Comparison of ENCODE assay signal across 9 cellular contexts in the genomic region with DNA sequence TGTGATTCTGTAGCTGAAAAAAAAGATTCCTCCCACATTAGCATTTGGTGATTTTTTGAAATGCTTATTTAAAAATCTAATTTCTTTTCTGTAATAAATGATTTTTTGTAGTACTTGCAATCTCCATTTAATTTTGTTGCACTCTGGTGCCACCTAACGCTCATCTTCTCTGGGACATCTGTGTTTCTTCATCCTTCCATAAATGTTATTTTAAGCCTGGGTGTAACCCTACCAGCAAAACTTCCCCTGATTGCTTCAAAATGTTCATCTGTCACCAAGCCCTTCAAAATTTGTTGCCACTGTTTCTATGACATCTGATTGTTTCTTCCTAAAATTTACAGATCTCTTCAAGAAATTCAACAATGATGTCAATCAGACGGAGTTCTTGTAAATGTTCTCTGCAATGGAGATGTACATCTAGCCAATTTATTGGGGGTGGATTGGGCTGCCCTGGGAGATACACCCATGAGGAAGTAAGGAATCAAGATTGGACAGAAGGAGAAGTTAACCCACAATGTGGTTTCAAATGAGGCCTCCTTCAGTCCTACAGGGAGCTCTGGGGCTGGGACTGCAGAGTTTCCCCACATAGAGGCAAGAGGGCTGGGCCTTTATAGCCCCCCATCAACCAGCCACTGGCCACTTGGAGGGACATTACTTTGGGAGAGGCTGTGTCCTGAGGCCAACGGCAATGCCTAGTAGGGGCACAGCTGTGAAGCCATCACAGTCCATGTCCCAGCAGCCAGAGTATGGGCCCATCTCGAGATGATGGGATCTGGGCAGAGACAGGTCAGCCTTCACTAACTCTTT. TPM values are rescaled to one million over a fixed set of nuclear protein-coding genes. Genes with fewer than 3 reads are reported as not detected.
DNase-seq lines count a peak whose midpoint lies in the region; ATAC-seq and TF ChIP-seq lines count a peak whose summit lies in the region.
"Had no signal": no experiment of that assay in that cellular context is flagged by ENCODE, and none has a peak within 500 bp of the region (broad histone marks: within the 10 kb centered on the region; RNA-seq: fewer than 3 reads in every experiment).

No MANE protein-coding gene starts in this region.

- H3K9me3 ChIP-seq in mammary epithelial cell (replicated peaks; ENCODE audit: insufficient read depth, low read length) (no peaks in the 10 kb centered on the region), esophagus muscularis mucosa (no peaks in the 10 kb centered on the region)
- H3K9me3 ChIP-seq in naive thymus-derived CD4-positive, alpha-beta T cell (ENCODE audit: control insufficient read depth in 2 of 3, low read length in 3 of 3) = no peaks in the 10 kb centered on the region
- H3K9me3 ChIP-seq: BLaER1 treated with 17β-estradiol and CSF1 and Interleukin-3, amounts not matched to agents 10 nM and 100 nM had no signal

- no peaks in the 10 kb centered on the region for H3K79me2 ChIP-seq in mammary epithelial cell (ENCODE audit: insufficient read depth, low read length)

- ATAC-seq in naive thymus-derived CD4-positive, alpha-beta T cell = peak; percentile 83
- no peak for ATAC-seq in GM18861 (IDR thresholded peaks at IDR 0.05; ENCODE audit: unreplicated experiment)

- WGBS in mammary epithelial cell (ENCODE audit: low coverage, missing lambda C conversion rate) = 79% methylated on average over 4 of the region's 4 CpGs
- 43% methylated on average over 4 of the region's 4 CpGs for WGBS in esophagus muscularis mucosa

- BruUV-seq in mammary epithelial cell (replicated peaks; lab: Mats Ljungman, UMichigan) = no TSS peak

- DNase-seq in NCI-H2029 treated with DMSO at 0.1 percent for 48 hours (lab: John Stamatoyannopoulos, UW) = peak; percentile 5
- DNase-seq in NCI-H2029 (lab: John Stamatoyannopoulos, UW) = no peak
- peak; percentile 10 for DNase-seq in NCI-H146 treated with DMSO at 0.1 percent for 48 hours (lab: John Stamatoyannopoulos, UW; ENCODE audit: unreplicated experiment)
- peak; percentile 9 for DNase-seq in mammary epithelial cell
- peak in 1 of 9 donors; percentile 5 for DNase-seq in naive thymus-derived CD4-positive, alpha-beta T cell
- no peak for DNase-seq in mucosa of gallbladder (ENCODE audit: low spot score)
- no peak for DNase-seq in esophagus muscularis mucosa (ENCODE audit: extremely low spot score)

- H3K9me3 Mint-ChIP-seq in naive thymus-derived CD4-positive, alpha-beta T cell = no peaks in the 10 kb centered on the region

- TF ChIP-seq EP300 in esophagus muscularis mucosa (IDR thresholded peaks at IDR 0.05) = no peak

- no peak overlapping the region for H2AFZ ChIP-seq in mammary epithelial cell (ENCODE audit: low read depth, low read length)

- POLR2A ChIA-PET in naive thymus-derived CD4-positive, alpha-beta T cell (lab: Charles Lee) = no interaction called here

- H3K4me3 Mint-ChIP-seq in naive thymus-derived CD4-positive, alpha-beta T cell = no peak overlapping the region

- no peaks in the 10 kb centered on the region for H3K36me3 Mint-ChIP-seq in naive thymus-derived CD4-positive, alpha-beta T cell

- peaks cover 0 to 10% (median 0%) of the 10 kb centered on the region in 5 donors for H3K27me3 Mint-ChIP-seq in naive thymus-derived CD4-positive, alpha-beta T cell

- H3K36me3 ChIP-seq in mammary epithelial cell (ENCODE audit: insufficient read depth, low read length) (no peaks in the 10 kb centered on the region), esophagus muscularis mucosa (no peaks in the 10 kb centered on the region)
- no peaks in the 10 kb centered on the region for H3K36me3 ChIP-seq in naive thymus-derived CD4-positive, alpha-beta T cell (ENCODE audit: control insufficient read depth in 2 of 3, insufficient read depth in 3 of 3, low read length in 3 of 3)
- H3K36me3 ChIP-seq: BLaER1 treated with 17β-estradiol and CSF1 and Interleukin-3, amounts not matched to agents 10 nM and 100 nM had no signal

- dilution Hi-C loops in mammary epithelial cell (cut with HindIII; ENCODE audit: low sequenced_read_pairs) = no loop called here

- CTCF ChIA-PET in mammary epithelial cell (lab: Charles Lee; ENCODE audit: low non-redundant PET) = no interaction called here
- CTCF ChIA-PET in naive thymus-derived CD4-positive, alpha-beta T cell (lab: Charles Lee) = no interaction called here

- H3K4me2 ChIP-seq in mammary epithelial cell (ENCODE audit: insufficient read depth, low read depth, low read length) = no peak overlapping the region

- H3K9ac ChIP-seq in mammary epithelial cell (ENCODE audit: insufficient read depth, low read length) = no peak overlapping the region

- H3K4me3 ChIP-seq in mammary epithelial cell (replicated peaks in 1 of 3; ENCODE audit: insufficient read depth in 1 of 3, low read depth in 2 of 3, low read length in 3 of 3) = no peak overlapping the region
- no peak overlapping the region for H3K4me3 ChIP-seq in naive thymus-derived CD4-positive, alpha-beta T cell (ENCODE audit: low read length)
- no peak overlapping the region for H3K4me3 ChIP-seq in esophagus muscularis mucosa
- H3K4me3 ChIP-seq: BLaER1 treated with 17β-estradiol and CSF1 and Interleukin-3, amounts not matched to agents 10 nM and 100 nM had no signal

- no peaks in the 10 kb centered on the region for H3K4me1 Mint-ChIP-seq in naive thymus-derived CD4-positive, alpha-beta T cell

- intact Hi-C loops in mammary epithelial cell (cut with micrococcal nuclease) = loop anchor here (1.0 kb wide), 1 partner anchor 293 kb away; no protein-coding TSS in a partner anchor
- intact Hi-C loops in naive thymus-derived CD4-positive, alpha-beta T cell (cut with micrococcal nuclease) = loop anchor here (1.0 kb wide), 1 partner anchor 293 kb away; no protein-coding TSS in a partner anchor
- intact Hi-C loops in esophagus muscularis mucosa (cut with DNase I) = loop anchor here (10.0 kb wide), 1 partner anchor 297 kb away; no protein-coding TSS in a partner anchor

- H3K27ac Mint-ChIP-seq in naive thymus-derived CD4-positive, alpha-beta T cell = no peak overlapping the region

- TF ChIP-seq CTCF in mammary epithelial cell (conservative IDR thresholded peaks at IDR 0.05 in 1 of 2, IDR thresholded peaks at IDR 0.05 in 1 of 2; ENCODE audit: extremely low read depth in 1 of 2, insufficient read depth in 1 of 2, low read depth in 1 of 2, low read length in 2 of 2) (peak; percentile 33 to 52), esophagus muscularis mucosa (IDR thresholded peaks at IDR 0.05) (peak in 1 of 3 experiments; percentile 25)

- in situ Hi-C loops in mammary epithelial cell (cut with MboI; ENCODE audit: low sequenced_read_pairs in 2 of 2) = no loop called here

- H3K27ac ChIP-seq in mammary epithelial cell (ENCODE audit: insufficient read depth, low read depth, low read length) = no peak overlapping the region
- H3K27ac ChIP-seq in naive thymus-derived CD4-positive, alpha-beta T cell (ENCODE audit: low read depth, low read length) = no peak overlapping the region
- no peak overlapping the region for H3K27ac ChIP-seq in esophagus muscularis mucosa (replicated peaks in 1 of 4)

- no peaks in the 10 kb centered on the region for H3K4me1 ChIP-seq in mammary epithelial cell (ENCODE audit: insufficient read depth, low read length)
- H3K4me1 ChIP-seq in naive thymus-derived CD4-positive, alpha-beta T cell (ENCODE audit: control insufficient read depth in 2 of 2, insufficient read depth in 2 of 2, low read length in 2 of 2) = no peaks in the 10 kb centered on the region
- no peaks in the 10 kb centered on the region for H3K4me1 ChIP-seq in esophagus muscularis mucosa

- TF ChIP-seq POLR2A in esophagus muscularis mucosa (IDR thresholded peaks at IDR 0.05; ENCODE audit: low read depth) = no peak

- H3K27me3 ChIP-seq in mammary epithelial cell (ENCODE audit: insufficient read depth, low read length) = peaks cover 4% of the 10 kb centered on the region
- no peaks in the 10 kb centered on the region for H3K27me3 ChIP-seq in naive thymus-derived CD4-positive, alpha-beta T cell (ENCODE audit: control insufficient read depth in 2 of 2, insufficient read depth in 2 of 2, low read length in 2 of 2)
- no peaks in the 10 kb centered on the region for H3K27me3 ChIP-seq in esophagus muscularis mucosa
- H3K27me3 ChIP-seq: BLaER1 treated with 17β-estradiol and CSF1 and Interleukin-3, amounts not matched to agents 10 nM and 100 nM had no signal

- no peaks in the 10 kb centered on the region for H4K20me1 ChIP-seq in mammary epithelial cell (ENCODE audit: insufficient read depth, low read length)
- H4K20me1 ChIP-seq: BLaER1 treated with 17β-estradiol and CSF1 and Interleukin-3, amounts not matched to agents 10 nM and 100 nM had no signal

RNA-seq across cellular contexts. Expression of a gene that starts 23.3 kb away (rescaled TPM):
- total RNA-seq in mammary epithelial cell (10 to 100 TPM; 12.7 to 16.8 TPM), mucosa of gallbladder (9.9 TPM), esophagus muscularis mucosa (10 to 100 TPM; 11.2 to 43.6 (median 16.8) TPM)
- 4.0 TPM for polyA plus RNA-seq in mammary epithelial cell
- 13.3 TPM for polyA minus RNA-seq in mammary epithelial cell
- 10 to 100 TPM in 1 of 5 experiments, 1 to 10 TPM in 3, not detected in 1; 1.9 to 38.9 (median 4.2) TPM for total RNA-seq in naive thymus-derived CD4-positive, alpha-beta T cell
- 1 to 10 TPM in 1 of 2 donors, under 1 TPM in 1; 0.75 to 1.2 TPM for polyA plus RNA-seq in naive thymus-derived CD4-positive, alpha-beta T cell

Comparison
In these comparisons a context has a peak if more than half of its experiments do, and no peak if none do; other contexts are left out.
1. DNase-seq: peak in NCI-H2029 treated with DMSO at 0.1 percent for 48 hours (single experiment), NCI-H146 treated with DMSO at 0.1 percent for 48 hours (single experiment) and mammary epithelial cell (single experiment); none in NCI-H2029 (single experiment), mucosa of gallbladder (single experiment) and esophagus muscularis mucosa (single experiment).